11 cellular contexts compared by ENCODE assay signal in genomic region chr1:207869859-207870258, GRCh38. TPM values are rescaled to one million over a fixed set of nuclear protein-coding genes. Genes with fewer than 3 reads are reported as not detected.
DNase-seq lines count a peak whose midpoint lies in the region; ATAC-seq and TF ChIP-seq lines count a peak whose summit lies in the region.
"Had no signal": no experiment of that assay in that cellular context is flagged by ENCODE, and none has a peak within 500 bp of the region (broad histone marks: within the 10 kb centered on the region; RNA-seq: fewer than 3 reads in every experiment).

No MANE protein-coding gene starts in this region.

- H3K4me1 ChIP-seq in left ventricle myocardium inferior (peaks cover 70% of the 10 kb centered on the region), right cardiac atrium (ENCODE audit: control insufficient read depth, insufficient read depth, low read length) (peaks cover 20% of the 10 kb centered on the region), ascending aorta (peaks cover 16 to 31% of the 10 kb centered on the region in 2 donors), muscle layer of duodenum (ENCODE audit: control insufficient read depth in 1 of 2, insufficient read depth in 2 of 2, low read length in 2 of 2) (peaks cover 30 to 53% of the 10 kb centered on the region in 2 donors), upper lobe of right lung (peaks cover 63% of the 10 kb centered on the region)

- TF ChIP-seq CTCF in left ventricle myocardium inferior (IDR thresholded peaks at IDR 0.05; ENCODE audit: borderline replicate concordance) (no peak), ascending aorta (IDR thresholded peaks at IDR 0.05) (no peak), upper lobe of right lung (IDR thresholded peaks at IDR 0.05) (no peak), brain microvascular endothelial cell (IDR thresholded peaks at IDR 0.05; ENCODE audit: low read depth, low read length, missing control alignments) (no peak)

- no peak for DNase-seq in left ventricle myocardium inferior
- DNase-seq in right cardiac atrium, result no peak
- peak in 1 of 2 donors; percentile 48 for DNase-seq in ascending aorta (ENCODE audit: low spot score in 2 of 2)
- DNase-seq in upper lobe of right lung, result no peak
- DNase-seq in brain microvascular endothelial cell, result no peak
- DNase-seq in nucleus accumbens (lab: John Stamatoyannopoulos, UW), result no peak
- DNase-seq: activated CD4-positive, alpha-beta T cell treated with anti-CD3 and anti-CD28 coated beads, Interleukin-2, amount 50 U/mL, for 1 hour; NCI-H1417 treated with DMSO at 0.1 percent for 48 hours had no signal

- no peaks in the 10 kb centered on the region for H3K9me3 ChIP-seq in left ventricle myocardium inferior (replicated peaks)
- H3K9me3 ChIP-seq in right cardiac atrium (ENCODE audit: control insufficient read depth, low read length), result no peaks in the 10 kb centered on the region
- H3K9me3 ChIP-seq in ascending aorta, result no peaks in the 10 kb centered on the region
- no peaks in the 10 kb centered on the region for H3K9me3 ChIP-seq in muscle layer of duodenum (ENCODE audit: control insufficient read depth in 1 of 2, low read length in 2 of 2)
- H3K9me3 ChIP-seq in upper lobe of right lung, result no peaks in the 10 kb centered on the region

- WGBS in right cardiac atrium, result 75% methylated on average over 6 of the region's 6 CpGs

- no peaks in the 10 kb centered on the region for H3K27me3 ChIP-seq in left ventricle myocardium inferior (ENCODE audit: low read depth)
- no peaks in the 10 kb centered on the region for H3K27me3 ChIP-seq in right cardiac atrium (ENCODE audit: control insufficient read depth, insufficient read depth)
- H3K27me3 ChIP-seq in ascending aorta, result no peaks in the 10 kb centered on the region
- no peaks in the 10 kb centered on the region for H3K27me3 ChIP-seq in muscle layer of duodenum (ENCODE audit: low read depth, low read length)
- no peaks in the 10 kb centered on the region for H3K27me3 ChIP-seq in upper lobe of right lung
- H3K27me3 ChIP-seq in brain microvascular endothelial cell (replicated peaks), result no peaks in the 10 kb centered on the region

- H3K36me3 ChIP-seq in left ventricle myocardium inferior (peaks cover 5% of the 10 kb centered on the region), ascending aorta (peaks cover 0 to 7% of the 10 kb centered on the region in 2 donors), muscle layer of duodenum (ENCODE audit: control insufficient read depth in 1 of 2, insufficient read depth in 2 of 2, low read length in 2 of 2) (peaks cover 0 to 4% of the 10 kb centered on the region in 2 donors), upper lobe of right lung (peaks cover 9% of the 10 kb centered on the region), brain microvascular endothelial cell (replicated peaks) (no peaks in the 10 kb centered on the region)

- ATAC-seq in right cardiac atrium (no peak), upper lobe of right lung (no peak), GM19324 (IDR thresholded peaks at IDR 0.05; ENCODE audit: low FRiP score, unreplicated experiment) (no peak)

- in situ Hi-C loops in brain microvascular endothelial cell (cut with HindIII; ENCODE audit: low pct_ligation_motif_present, low sequenced_read_pairs), result no loop called here

- H3K4me3 ChIP-seq in left ventricle myocardium inferior (no peak overlapping the region), right cardiac atrium (ENCODE audit: low read length) (no peak overlapping the region), ascending aorta (peak overlapping the region in 1 of 2 donors; percentile 98), muscle layer of duodenum (ENCODE audit: low read depth in 1 of 2, low read length in 2 of 2) (no peak overlapping the region), upper lobe of right lung (no peak overlapping the region), brain microvascular endothelial cell (ENCODE audit: low read depth, low read length) (no peak overlapping the region)

- intact Hi-C loops in left ventricle myocardium inferior (cut with micrococcal nuclease) (loop anchor here (5.0 kb wide), 1 partner anchor 43 kb away; no protein-coding TSS in a partner anchor), right cardiac atrium (cut with DNase I) (loop anchor here (2.0 to 5.0 kb wide), 3 partner anchors 38 to 43 kb away; no protein-coding TSS in a partner anchor), ascending aorta (cut with DNase I) (loop anchor here (1.0 to 10.0 kb wide), 4 partner anchors 42 to 372 kb away; partner anchors contain the start of gene PLXNA2), upper lobe of right lung (cut with DNase I) (loop anchor here (5.0 kb wide), 1 partner anchor 38 kb away; no protein-coding TSS in a partner anchor)

- H3K27ac ChIP-seq in left ventricle myocardium inferior (replicated peaks) (peak overlapping the region; percentile 99), right cardiac atrium (ENCODE audit: low read length) (no peak overlapping the region), ascending aorta (peak overlapping the region; percentile 88 to 98), muscle layer of duodenum (ENCODE audit: low read length) (peak overlapping the region; percentile 60), upper lobe of right lung (peak overlapping the region; percentile 96), brain microvascular endothelial cell (no peak overlapping the region)

RNA-seq across cellular contexts. Expression of gene CD34, which starts 41.1 kb away (rescaled TPM):
- total RNA-seq in left ventricle myocardium inferior, result 69.6 TPM
- 100 to 1,000 TPM in 3 of 4 donors, 10 to 100 TPM in 1; 81.8 to 170 (median 123) TPM for total RNA-seq in right cardiac atrium
- 87.4 TPM for polyA plus RNA-seq in right cardiac atrium
- 142 TPM for total RNA-seq in ascending aorta
- 50.7 TPM for total RNA-seq in upper lobe of right lung
- polyA plus RNA-seq: neural cell had no signal

Comparison
In these comparisons a context has a peak if more than half of its experiments do, and no peak if none do; other contexts are left out.
1. H3K27ac ChIP-seq: peak in left ventricle myocardium inferior (single experiment), ascending aorta (2 of 2), muscle layer of duodenum (single experiment) and upper lobe of right lung (single experiment); none in right cardiac atrium (single experiment) and brain microvascular endothelial cell (single experiment).